ENCODE assay signal across 19 cellular contexts in the genomic region with DNA sequence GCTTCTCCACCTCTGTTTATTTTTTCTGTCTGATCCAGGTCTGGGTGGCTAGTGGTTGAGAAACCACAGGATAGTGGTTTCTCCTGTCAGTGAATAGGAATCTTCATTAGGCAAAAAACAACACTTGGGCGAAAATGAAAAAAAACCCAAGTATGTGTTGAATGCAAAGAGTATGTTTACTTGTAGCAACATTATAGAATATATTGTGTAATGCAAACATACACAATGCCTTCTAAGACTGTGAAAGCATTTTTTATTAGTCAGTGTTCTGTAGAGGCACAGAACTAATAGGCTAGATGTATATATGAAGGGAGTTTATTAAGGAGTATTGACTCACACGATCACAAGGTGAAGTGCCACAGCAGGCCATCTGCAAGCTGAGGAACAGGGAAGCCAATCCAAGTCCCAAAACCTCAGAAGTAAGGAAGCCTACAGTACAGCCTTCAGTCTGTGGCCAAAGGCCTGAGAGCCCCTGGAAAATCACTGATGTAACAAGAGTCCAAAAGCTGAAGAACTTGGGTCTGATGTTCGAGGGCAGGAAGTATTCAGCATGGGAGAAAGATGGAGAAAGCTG.
DNase-seq lines count a peak whose midpoint lies in the region; ATAC-seq and TF ChIP-seq lines count a peak whose summit lies in the region.
"Had no signal": no experiment of that assay in that cellular context is flagged by ENCODE, and none has a peak within 500 bp of the region (broad histone marks: within the 10 kb centered on the region; RNA-seq: fewer than 3 reads in every experiment).

No MANE protein-coding gene starts in this region.

- H3K4me3 ChIP-seq in DND-41 (ENCODE audit: low read depth in 1 of 2, low read length in 2 of 2) (no peak overlapping the region), MG63 (no peak overlapping the region)
- H3K4me3 ChIP-seq: dorsolateral prefrontal cortex, prostate gland, tibial nerve had no signal

- H3K9me3 Mint-ChIP-seq in osteocyte (ENCODE audit: unreplicated experiment): peaks cover 5% of the 10 kb centered on the region
- H3K9me3 Mint-ChIP-seq in activated T-cell treated with anti-CD3 and anti-CD28 coated beads, Interleukin-2, amount 50 U/mL, for 72 hours: peaks cover 0 to 3% of the 10 kb centered on the region in 2 donors

- no peaks in the 10 kb centered on the region for H3K36me3 Mint-ChIP-seq in osteocyte (ENCODE audit: unreplicated experiment)
- peaks cover 0 to 2% of the 10 kb centered on the region in 2 donors for H3K36me3 Mint-ChIP-seq in activated T-cell treated with anti-CD3 and anti-CD28 coated beads, Interleukin-2, amount 50 U/mL, for 72 hours (ENCODE audit: insufficient read depth in 2 of 2)

- H3K27me3 Mint-ChIP-seq in osteocyte (ENCODE audit: unreplicated experiment): no peaks in the 10 kb centered on the region
- peaks cover 24% of the 10 kb centered on the region for H3K27me3 Mint-ChIP-seq in activated T-cell treated with anti-CD3 and anti-CD28 coated beads, Interleukin-2, amount 50 U/mL, for 72 hours (ENCODE audit: low read depth)
- H3K27me3 Mint-ChIP-seq: CD4-positive, alpha-beta T cell had no signal

- no peak overlapping the region for H3K9ac ChIP-seq in DND-41 (ENCODE audit: low read depth, low read length)
- H3K9ac ChIP-seq: KMS-11 had no signal

- H3K4me3 Mint-ChIP-seq in osteocyte (ENCODE audit: unreplicated experiment): no peak overlapping the region
- H3K4me3 Mint-ChIP-seq in activated T-cell treated with anti-CD3 and anti-CD28 coated beads, Interleukin-2, amount 50 U/mL, for 72 hours: no peak overlapping the region
- H3K4me3 Mint-ChIP-seq: CD4-positive, alpha-beta T cell had no signal

- H4K20me1 ChIP-seq in DND-41 (ENCODE audit: insufficient read depth, low read length): no peaks in the 10 kb centered on the region

- no peaks in the 10 kb centered on the region for H3K79me2 ChIP-seq in DND-41 (ENCODE audit: insufficient read depth, low read length)

- no peaks in the 10 kb centered on the region for H3K27me3 ChIP-seq in DND-41 (ENCODE audit: insufficient read depth, low read length, poor library complexity)
- no peaks in the 10 kb centered on the region for H3K27me3 ChIP-seq in MG63
- H3K27me3 ChIP-seq: dorsolateral prefrontal cortex, tibial nerve had no signal

- DNase-seq in DND-41: no peak
- peak; percentile 47 for DNase-seq in MG63
- DNase-seq in epithelial cell of prostate (ENCODE audit: low read depth, low spot score): peak; percentile 73
- no peak for DNase-seq in osteocyte (ENCODE audit: extremely low spot score, unreplicated experiment)
- DNase-seq in midbrain (lab: John Stamatoyannopoulos, UW): no peak
- no peak for DNase-seq in activated T-cell treated with anti-CD3 and anti-CD28 coated beads, Interleukin-2, amount 50 U/mL, for 72 hours
- DNase-seq in DMS 273 (lab: John Stamatoyannopoulos, UW; ENCODE audit: unreplicated experiment): no peak
- DNase-seq: amygdala; CD4-positive, alpha-beta T cell; dorsolateral prefrontal cortex; islet precursor cell; NCI-H1930; Right ventricle myocardium superior; stimulated activated CD4-positive, alpha-beta T cell treated with anti-CD3 and anti-CD28 coated beads, Interleukin-15, amount 100 ng/mL, for 24 hours; T1000 had no signal

- H3K9me3 ChIP-seq in DND-41 (ENCODE audit: insufficient read depth, low read length, severe bottlenecking): no peaks in the 10 kb centered on the region
- H3K9me3 ChIP-seq in MG63: peaks cover 3% of the 10 kb centered on the region; the same call in 1 of the 2 replicates
- H3K9me3 ChIP-seq: prostate gland, tibial nerve had no signal

- peaks cover 25% of the 10 kb centered on the region for H3K4me1 ChIP-seq in DND-41 (ENCODE audit: insufficient read depth, low read length)
- H3K4me1 ChIP-seq: prostate gland had no signal

- H3K36me3 ChIP-seq in DND-41 (ENCODE audit: insufficient read depth, low read length) (no peaks in the 10 kb centered on the region), MG63 (no peaks in the 10 kb centered on the region)
- H3K36me3 ChIP-seq: prostate gland, tibial nerve had no signal

- TF ChIP-seq CTCF in DND-41 (IDR thresholded peaks at IDR 0.05; ENCODE audit: borderline replicate concordance, extremely low read depth, low read length, poor library complexity, severe bottlenecking): no peak
- no peak for TF ChIP-seq CTCF in osteocyte (IDR thresholded peaks at IDR 0.05)

- H3K4me1 Mint-ChIP-seq in osteocyte (ENCODE audit: unreplicated experiment): peaks cover 11% of the 10 kb centered on the region
- H3K4me1 Mint-ChIP-seq in activated T-cell treated with anti-CD3 and anti-CD28 coated beads, Interleukin-2, amount 50 U/mL, for 72 hours (ENCODE audit: low read depth): peaks cover 5% of the 10 kb centered on the region

- H2AFZ ChIP-seq in DND-41 (ENCODE audit: low read depth, low read length): no peak overlapping the region

- peak overlapping the region; percentile 43; the same call in 1 of the 2 replicates for H3K27ac ChIP-seq in DND-41 (ENCODE audit: low read length)
- H3K27ac ChIP-seq in epithelial cell of prostate: peak overlapping the region; percentile 76
- H3K27ac ChIP-seq: dorsolateral prefrontal cortex, KMS-11, prostate gland, tibial nerve had no signal

- H3K27ac Mint-ChIP-seq in osteocyte (ENCODE audit: unreplicated experiment): peak overlapping the region; percentile 47
- no peak overlapping the region for H3K27ac Mint-ChIP-seq in activated T-cell treated with anti-CD3 and anti-CD28 coated beads, Interleukin-2, amount 50 U/mL, for 72 hours
- H3K27ac Mint-ChIP-seq: CD4-positive, alpha-beta T cell had no signal

- ATAC-seq in DND-41 (ENCODE audit: insufficient read depth, low read depth): peak; percentile 58; the same call in 2 of the 3 replicates
- ATAC-seq in activated T-cell treated with anti-CD3 and anti-CD28 coated beads, Interleukin-2, amount 50 U/mL, for 72 hours (replicated peaks in 1 of 2): no peak
- ATAC-seq in HG02840 (IDR thresholded peaks at IDR 0.05; ENCODE audit: low FRiP score, unreplicated experiment): no peak

- no peak overlapping the region for H3K4me2 ChIP-seq in DND-41 (ENCODE audit: insufficient read depth, low read length)
- H3K4me2 ChIP-seq: KMS-11 had no signal

Comparison
In these comparisons a context has a peak if more than half of its experiments do, and no peak if none do; other contexts are left out.
1. DNase-seq: peak in MG63 (single experiment) and epithelial cell of prostate (single experiment); none in DND-41 (single experiment), osteocyte (single experiment), midbrain (single experiment), activated T-cell treated with anti-CD3 and anti-CD28 coated beads, Interleukin-2, amount 50 U/mL, for 72 hours (0 of 2) and DMS 273 (single experiment).